In genomic region chr7:71871446-71871845, GRCh38 we compare ENCODE assay signal across 19 cellular contexts.
DNase-seq lines count a peak whose midpoint lies in the region; TF ChIP-seq lines count a peak whose summit lies in the region.
"Had no signal": no experiment of that assay in that cellular context is flagged by ENCODE, and none has a peak within 500 bp of the region (broad histone marks: within the 10 kb centered on the region; RNA-seq: fewer than 3 reads in every experiment).

No MANE protein-coding gene starts in this region.

- DNase-seq in NCI-H82 (lab: John Stamatoyannopoulos, UW) (peak; percentile 43), NCI-H82 treated with DMSO at 0.1 percent for 48 hours (lab: John Stamatoyannopoulos, UW; ENCODE audit: unreplicated experiment) (no peak), LoVo (ENCODE audit: low spot score) (peak; percentile 11), astrocyte of the spinal cord (ENCODE audit: low read depth, low spot score) (no peak), progenitor cell of endocrine pancreas (ENCODE audit: low spot score, unreplicated experiment) (no peak), NCI-H1436 (lab: John Stamatoyannopoulos, UW) (no peak), foreskin fibroblast (no peak), DMS114 treated with DMSO at 0.1 percent for 48 hours (lab: John Stamatoyannopoulos, UW; ENCODE audit: unreplicated experiment) (no peak)
- DNase-seq: activated CD4-positive, alpha-beta T cell treated with anti-CD3 and anti-CD28 coated beads for 48 hours; activated CD8-positive, alpha-beta memory T cell treated with anti-CD3 and anti-CD28 coated beads, Interleukin-2, amount 50 U/mL, for 4 hours; activated effector memory CD4-positive, alpha-beta T cell treated with anti-CD3 and anti-CD28 coated beads, Interleukin-2, amount 50 U/mL, for 16 hours; CD4-positive, alpha-beta T cell; left colon; NCI-H1417 treated with DMSO at 0.1 percent for 48 hours; OCI-M1; SJCRH30; stimulated activated naive CD8-positive, alpha-beta T cell treated with anti-CD3 and anti-CD28 coated beads, Interleukin-15, amount 100 ng/mL, for 72 hours; T-helper 9 cell had no signal

- H3K27me3 Mint-ChIP-seq in progenitor cell of endocrine pancreas = no peaks in the 10 kb centered on the region
- H3K27me3 Mint-ChIP-seq: CD4-positive, alpha-beta T cell; stimulated activated naive CD8-positive, alpha-beta T cell treated with anti-CD3 and anti-CD28 coated beads, Interleukin-15, amount 100 ng/mL, for 72 hours had no signal

- H3K4me3 Mint-ChIP-seq in progenitor cell of endocrine pancreas (ENCODE audit: low read depth) = no peak overlapping the region
- H3K4me3 Mint-ChIP-seq: CD4-positive, alpha-beta T cell; stimulated activated naive CD8-positive, alpha-beta T cell treated with anti-CD3 and anti-CD28 coated beads, Interleukin-15, amount 100 ng/mL, for 72 hours had no signal

- no peak overlapping the region for H3K4me3 ChIP-seq in astrocyte of the spinal cord (ENCODE audit: low read depth, low read length)
- no peak overlapping the region for H3K4me3 ChIP-seq in foreskin fibroblast (ENCODE audit: low read depth in 1 of 2, low read length in 2 of 2)
- H3K4me3 ChIP-seq: GM12878, SJCRH30 had no signal

- peaks cover 6% of the 10 kb centered on the region for H3K9me3 Mint-ChIP-seq in progenitor cell of endocrine pancreas (ENCODE audit: low read depth)

- no peaks in the 10 kb centered on the region for H3K36me3 Mint-ChIP-seq in progenitor cell of endocrine pancreas (ENCODE audit: insufficient read depth)

- in situ Hi-C loops in astrocyte of the spinal cord (cut with HindIII; ENCODE audit: low sequenced_read_pairs) = no loop called here

- TF ChIP-seq CTCF in astrocyte of the spinal cord (IDR thresholded peaks at IDR 0.05; ENCODE audit: low read depth, low read length) (peak; percentile 28), progenitor cell of endocrine pancreas (IDR thresholded peaks at IDR 0.05; ENCODE audit: unreplicated experiment) (peak; percentile 38), foreskin fibroblast (IDR thresholded peaks at IDR 0.05; ENCODE audit: low read depth, low read length) (no peak)

- no peak overlapping the region for H3K27ac Mint-ChIP-seq in progenitor cell of endocrine pancreas
- H3K27ac Mint-ChIP-seq: CD4-positive, alpha-beta T cell had no signal

- H3K4me1 Mint-ChIP-seq in progenitor cell of endocrine pancreas (ENCODE audit: low read depth) = peaks cover 4% of the 10 kb centered on the region
- H3K4me1 Mint-ChIP-seq: stimulated activated naive CD8-positive, alpha-beta T cell treated with anti-CD3 and anti-CD28 coated beads, Interleukin-15, amount 100 ng/mL, for 72 hours had no signal

Comparison
In these comparisons a context has a peak if more than half of its experiments do, and no peak if none do; other contexts are left out.
1. DNase-seq: peak in NCI-H82 (single experiment) and LoVo (single experiment); none in NCI-H82 treated with DMSO at 0.1 percent for 48 hours (single experiment), astrocyte of the spinal cord (single experiment), progenitor cell of endocrine pancreas (single experiment), NCI-H1436 (single experiment), foreskin fibroblast (0 of 2) and DMS114 treated with DMSO at 0.1 percent for 48 hours (single experiment).